Comparison of ENCODE assay signal across 17 cellular contexts in the genomic region with DNA sequence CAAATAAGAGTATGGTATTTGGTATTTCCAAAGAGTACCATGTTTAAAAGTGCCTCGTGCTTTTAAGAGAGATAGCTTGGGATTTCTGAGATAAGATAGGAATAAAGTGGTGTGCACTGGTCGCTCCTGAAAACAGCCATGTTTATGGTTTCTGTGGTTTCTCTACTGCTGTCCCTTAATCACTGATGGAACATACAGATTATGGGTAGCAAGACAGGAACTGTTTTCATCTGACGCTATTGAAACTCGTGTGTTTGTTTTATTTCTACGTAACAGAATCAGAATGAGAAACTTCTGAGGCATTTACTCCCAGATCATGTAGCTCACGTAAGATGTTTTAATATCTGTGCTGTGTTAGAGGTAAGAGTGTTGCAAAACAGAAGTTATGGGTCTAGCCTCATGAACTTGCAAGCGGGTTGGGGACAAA.
A peak's percentile ranks its signal among the peaks of the same experiment; 100 is the strongest.
DNase-seq lines count a peak whose midpoint lies in the region; ATAC-seq and TF ChIP-seq lines count a peak whose summit lies in the region.
"Had no signal": no experiment of that assay in that cellular context is flagged by ENCODE, and none has a peak within 500 bp of the region (broad histone marks: within the 10 kb centered on the region; RNA-seq: fewer than 3 reads in every experiment).

No MANE protein-coding gene starts in this region.

- H3K36me3 Mint-ChIP-seq in activated naive CD8-positive, alpha-beta T cell treated with anti-CD3 and anti-CD28 coated beads, Interleukin-2, amount 50 U/mL, for 24 hours (ENCODE audit: low read depth) = peaks cover 21% of the 10 kb centered on the region
- H3K36me3 Mint-ChIP-seq in neural progenitor cell = peaks cover 39% of the 10 kb centered on the region

- H3K27me3 Mint-ChIP-seq in activated naive CD8-positive, alpha-beta T cell treated with anti-CD3 and anti-CD28 coated beads, Interleukin-2, amount 50 U/mL, for 24 hours = no peaks in the 10 kb centered on the region
- H3K27me3 Mint-ChIP-seq in neural progenitor cell (ENCODE audit: insufficient read depth, low read depth) = peaks cover 4% of the 10 kb centered on the region

- no peaks in the 10 kb centered on the region for H3K79me2 ChIP-seq in neural progenitor cell (ENCODE audit: low read depth)

- H3K4me3 Mint-ChIP-seq in activated naive CD8-positive, alpha-beta T cell treated with anti-CD3 and anti-CD28 coated beads, Interleukin-2, amount 50 U/mL, for 24 hours = no peak overlapping the region
- no peak overlapping the region for H3K4me3 Mint-ChIP-seq in neural progenitor cell

- no peaks in the 10 kb centered on the region for H3K9me3 ChIP-seq in neural progenitor cell (ENCODE audit: low read depth)
- H3K9me3 ChIP-seq: BLaER1 treated with 17β-estradiol and CSF1 and Interleukin-3, amounts not matched to agents 10 nM and 100 nM; prostate gland; tibial artery had no signal

- H4K20me1 ChIP-seq in neural progenitor cell (ENCODE audit: low read depth) = no peaks in the 10 kb centered on the region

- TF ChIP-seq CTCF in neural progenitor cell (IDR thresholded peaks at IDR 0.05) = no peak

- H3K27ac Mint-ChIP-seq in activated naive CD8-positive, alpha-beta T cell treated with anti-CD3 and anti-CD28 coated beads, Interleukin-2, amount 50 U/mL, for 24 hours = peak overlapping the region; percentile 52
- H3K27ac Mint-ChIP-seq in neural progenitor cell = peak overlapping the region; percentile 5

- H3F3A ChIP-seq in neural progenitor cell (ENCODE audit: low read depth) = peaks cover 2% of the 10 kb centered on the region

- no peak overlapping the region for H3K4me3 ChIP-seq in neural progenitor cell
- H3K4me3 ChIP-seq: BLaER1 treated with 17β-estradiol and CSF1 and Interleukin-3, amounts not matched to agents 10 nM and 100 nM; prostate gland; tibial artery had no signal

- ATAC-seq in activated CD4-positive, CD25-positive, alpha-beta regulatory T cell treated with anti-CD3 and anti-CD28 coated beads, Interleukin-2, amount 50 U/mL, for 24 hours = peak; percentile 41 to 45
- ATAC-seq in activated naive CD8-positive, alpha-beta T cell treated with anti-CD3 and anti-CD28 coated beads, Interleukin-2, amount 50 U/mL, for 24 hours = peak; percentile 29
- ATAC-seq: foreskin keratinocyte had no signal

- peaks cover 12% of the 10 kb centered on the region for H3K4me1 Mint-ChIP-seq in activated naive CD8-positive, alpha-beta T cell treated with anti-CD3 and anti-CD28 coated beads, Interleukin-2, amount 50 U/mL, for 24 hours
- H3K4me1 Mint-ChIP-seq in neural progenitor cell = no peaks in the 10 kb centered on the region

- H3K36me3 ChIP-seq in neural progenitor cell = no peaks in the 10 kb centered on the region

- H3K9me3 Mint-ChIP-seq in activated naive CD8-positive, alpha-beta T cell treated with anti-CD3 and anti-CD28 coated beads, Interleukin-2, amount 50 U/mL, for 24 hours = no peaks in the 10 kb centered on the region
- no peaks in the 10 kb centered on the region for H3K9me3 Mint-ChIP-seq in neural progenitor cell

- H3K9ac ChIP-seq in neural progenitor cell = no peak overlapping the region
- H3K9ac ChIP-seq: BLaER1 treated with 17β-estradiol and CSF1 and Interleukin-3, amounts not matched to agents 10 nM and 100 nM had no signal

- H3K4me2 ChIP-seq in neural progenitor cell = no peak overlapping the region
- H3K4me2 ChIP-seq: BLaER1 treated with 17β-estradiol and CSF1 and Interleukin-3, amounts not matched to agents 10 nM and 100 nM had no signal

- H3K27ac ChIP-seq in neural progenitor cell = no peak overlapping the region
- H3K27ac ChIP-seq: BLaER1 treated with 17β-estradiol and CSF1 and Interleukin-3, amounts not matched to agents 10 nM and 100 nM; foreskin keratinocyte; prostate gland; tibial artery had no signal

- no peaks in the 10 kb centered on the region for H3K27me3 ChIP-seq in neural progenitor cell
- H3K27me3 ChIP-seq: BLaER1 treated with 17β-estradiol and CSF1 and Interleukin-3, amounts not matched to agents 10 nM and 100 nM; foreskin keratinocyte; tibial artery had no signal

- no peak for DNase-seq in activated CD4-positive, CD25-positive, alpha-beta regulatory T cell treated with anti-CD3 and anti-CD28 coated beads, Interleukin-2, amount 50 U/mL, for 72 hours
- DNase-seq in KBM-7 (peak; percentile 14), neural progenitor cell (ENCODE audit: low spot score) (no peak), dermis blood vessel endothelial cell (no peak), NOMO-1 treated with DMSO at 0.1 percent for 48 hours (lab: John Stamatoyannopoulos, UW; ENCODE audit: unreplicated experiment) (no peak)
- no peak for DNase-seq in activated naive CD8-positive, alpha-beta T cell treated with anti-CD3 and anti-CD28 coated beads, Interleukin-2, amount 50 U/mL, for 24 hours
- no peak for DNase-seq in stimulated activated CD8-positive, alpha-beta memory T cell treated with anti-CD3 and anti-CD28 coated beads, Interleukin-4, amount 100 ng/mL, for 48 hours
- DNase-seq: 8988T, foreskin keratinocyte, MM.1S, NCI-H187, NCI-H446, small intestine, tibial artery had no signal

- H2AFZ ChIP-seq in neural progenitor cell (replicated peaks) = no peak overlapping the region

- in situ Hi-C loops in KBM-7 (cut with MboI; ENCODE audit: low pct_unique_long_range_greater_than_20kb, low sequenced_read_pairs) = no loop called here

- H3K4me1 ChIP-seq in neural progenitor cell = peaks cover 4% of the 10 kb centered on the region
- H3K4me1 ChIP-seq: foreskin keratinocyte, prostate gland, tibial artery had no signal
